Comparison of ENCODE assay signal across 1 cellular context in the genomic region with DNA sequence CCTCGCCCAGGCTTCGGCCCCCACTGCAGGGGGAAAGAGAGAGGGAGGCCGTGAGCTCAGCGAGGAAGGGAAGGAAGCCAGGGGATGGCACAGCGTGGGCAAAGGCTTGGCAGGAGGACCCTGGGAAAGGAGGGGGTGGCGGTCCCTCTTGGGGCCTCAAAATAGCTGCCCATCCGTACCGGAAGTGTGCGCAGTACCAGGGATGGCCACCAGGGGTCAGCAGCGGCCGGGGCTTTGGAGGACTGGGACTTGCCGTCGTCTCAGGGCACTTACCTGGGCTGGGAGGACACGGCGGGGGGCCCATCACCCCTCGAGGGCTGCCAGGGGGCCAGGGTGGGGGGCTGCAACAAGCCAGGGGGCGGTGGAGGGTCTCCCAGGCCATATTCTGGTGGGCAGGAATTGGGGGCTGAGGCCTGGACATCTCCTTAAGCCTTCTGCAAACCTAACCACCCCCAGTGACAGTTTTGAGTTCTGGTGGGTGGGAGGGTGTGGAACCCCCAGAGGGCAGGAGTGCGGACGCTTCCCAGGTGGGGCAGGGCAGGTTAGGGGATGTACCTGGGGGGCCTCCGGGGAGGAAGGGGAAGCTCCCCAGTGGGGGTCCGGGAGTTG.
A peak's percentile ranks its signal among the peaks of the same experiment; 100 is the strongest.
TF ChIP-seq lines count a peak whose summit lies in the region.

No MANE protein-coding gene starts in this region.

TF ChIP-seq in H1, 55 proteins besides CTCF, POLR2A, EP300 and RAD21:
- TF ChIP-seq GABPA (IDR thresholded peaks at IDR 0.05; ENCODE audit: borderline replicate concordance, insufficient read depth, low read length) (peak; percentile 75; the same call in 1 of the 2 replicates), SIN3A (conservative IDR thresholded peaks at IDR 0.05 in 1 of 2, IDR thresholded peaks at IDR 0.05 in 1 of 2; ENCODE audit: low read depth in 1 of 2, low read length in 2 of 2) (peak in 1 of 2 experiments; percentile 59; a peak in 1 of 4 replicates), EGR1 (IDR thresholded peaks at IDR 0.05; ENCODE audit: borderline replicate concordance, low read depth, low read length) (0 out of 2 replicates have a peak, but pooled peaks have one; percentile 35), KDM5A (IDR thresholded peaks at IDR 0.05; ENCODE audit: low read length) (no peak), CREB1 (IDR thresholded peaks at IDR 0.05) (peak; percentile 45; the same call in 1 of the 2 replicates)
- TF ChIP-seq, protein P1, sequence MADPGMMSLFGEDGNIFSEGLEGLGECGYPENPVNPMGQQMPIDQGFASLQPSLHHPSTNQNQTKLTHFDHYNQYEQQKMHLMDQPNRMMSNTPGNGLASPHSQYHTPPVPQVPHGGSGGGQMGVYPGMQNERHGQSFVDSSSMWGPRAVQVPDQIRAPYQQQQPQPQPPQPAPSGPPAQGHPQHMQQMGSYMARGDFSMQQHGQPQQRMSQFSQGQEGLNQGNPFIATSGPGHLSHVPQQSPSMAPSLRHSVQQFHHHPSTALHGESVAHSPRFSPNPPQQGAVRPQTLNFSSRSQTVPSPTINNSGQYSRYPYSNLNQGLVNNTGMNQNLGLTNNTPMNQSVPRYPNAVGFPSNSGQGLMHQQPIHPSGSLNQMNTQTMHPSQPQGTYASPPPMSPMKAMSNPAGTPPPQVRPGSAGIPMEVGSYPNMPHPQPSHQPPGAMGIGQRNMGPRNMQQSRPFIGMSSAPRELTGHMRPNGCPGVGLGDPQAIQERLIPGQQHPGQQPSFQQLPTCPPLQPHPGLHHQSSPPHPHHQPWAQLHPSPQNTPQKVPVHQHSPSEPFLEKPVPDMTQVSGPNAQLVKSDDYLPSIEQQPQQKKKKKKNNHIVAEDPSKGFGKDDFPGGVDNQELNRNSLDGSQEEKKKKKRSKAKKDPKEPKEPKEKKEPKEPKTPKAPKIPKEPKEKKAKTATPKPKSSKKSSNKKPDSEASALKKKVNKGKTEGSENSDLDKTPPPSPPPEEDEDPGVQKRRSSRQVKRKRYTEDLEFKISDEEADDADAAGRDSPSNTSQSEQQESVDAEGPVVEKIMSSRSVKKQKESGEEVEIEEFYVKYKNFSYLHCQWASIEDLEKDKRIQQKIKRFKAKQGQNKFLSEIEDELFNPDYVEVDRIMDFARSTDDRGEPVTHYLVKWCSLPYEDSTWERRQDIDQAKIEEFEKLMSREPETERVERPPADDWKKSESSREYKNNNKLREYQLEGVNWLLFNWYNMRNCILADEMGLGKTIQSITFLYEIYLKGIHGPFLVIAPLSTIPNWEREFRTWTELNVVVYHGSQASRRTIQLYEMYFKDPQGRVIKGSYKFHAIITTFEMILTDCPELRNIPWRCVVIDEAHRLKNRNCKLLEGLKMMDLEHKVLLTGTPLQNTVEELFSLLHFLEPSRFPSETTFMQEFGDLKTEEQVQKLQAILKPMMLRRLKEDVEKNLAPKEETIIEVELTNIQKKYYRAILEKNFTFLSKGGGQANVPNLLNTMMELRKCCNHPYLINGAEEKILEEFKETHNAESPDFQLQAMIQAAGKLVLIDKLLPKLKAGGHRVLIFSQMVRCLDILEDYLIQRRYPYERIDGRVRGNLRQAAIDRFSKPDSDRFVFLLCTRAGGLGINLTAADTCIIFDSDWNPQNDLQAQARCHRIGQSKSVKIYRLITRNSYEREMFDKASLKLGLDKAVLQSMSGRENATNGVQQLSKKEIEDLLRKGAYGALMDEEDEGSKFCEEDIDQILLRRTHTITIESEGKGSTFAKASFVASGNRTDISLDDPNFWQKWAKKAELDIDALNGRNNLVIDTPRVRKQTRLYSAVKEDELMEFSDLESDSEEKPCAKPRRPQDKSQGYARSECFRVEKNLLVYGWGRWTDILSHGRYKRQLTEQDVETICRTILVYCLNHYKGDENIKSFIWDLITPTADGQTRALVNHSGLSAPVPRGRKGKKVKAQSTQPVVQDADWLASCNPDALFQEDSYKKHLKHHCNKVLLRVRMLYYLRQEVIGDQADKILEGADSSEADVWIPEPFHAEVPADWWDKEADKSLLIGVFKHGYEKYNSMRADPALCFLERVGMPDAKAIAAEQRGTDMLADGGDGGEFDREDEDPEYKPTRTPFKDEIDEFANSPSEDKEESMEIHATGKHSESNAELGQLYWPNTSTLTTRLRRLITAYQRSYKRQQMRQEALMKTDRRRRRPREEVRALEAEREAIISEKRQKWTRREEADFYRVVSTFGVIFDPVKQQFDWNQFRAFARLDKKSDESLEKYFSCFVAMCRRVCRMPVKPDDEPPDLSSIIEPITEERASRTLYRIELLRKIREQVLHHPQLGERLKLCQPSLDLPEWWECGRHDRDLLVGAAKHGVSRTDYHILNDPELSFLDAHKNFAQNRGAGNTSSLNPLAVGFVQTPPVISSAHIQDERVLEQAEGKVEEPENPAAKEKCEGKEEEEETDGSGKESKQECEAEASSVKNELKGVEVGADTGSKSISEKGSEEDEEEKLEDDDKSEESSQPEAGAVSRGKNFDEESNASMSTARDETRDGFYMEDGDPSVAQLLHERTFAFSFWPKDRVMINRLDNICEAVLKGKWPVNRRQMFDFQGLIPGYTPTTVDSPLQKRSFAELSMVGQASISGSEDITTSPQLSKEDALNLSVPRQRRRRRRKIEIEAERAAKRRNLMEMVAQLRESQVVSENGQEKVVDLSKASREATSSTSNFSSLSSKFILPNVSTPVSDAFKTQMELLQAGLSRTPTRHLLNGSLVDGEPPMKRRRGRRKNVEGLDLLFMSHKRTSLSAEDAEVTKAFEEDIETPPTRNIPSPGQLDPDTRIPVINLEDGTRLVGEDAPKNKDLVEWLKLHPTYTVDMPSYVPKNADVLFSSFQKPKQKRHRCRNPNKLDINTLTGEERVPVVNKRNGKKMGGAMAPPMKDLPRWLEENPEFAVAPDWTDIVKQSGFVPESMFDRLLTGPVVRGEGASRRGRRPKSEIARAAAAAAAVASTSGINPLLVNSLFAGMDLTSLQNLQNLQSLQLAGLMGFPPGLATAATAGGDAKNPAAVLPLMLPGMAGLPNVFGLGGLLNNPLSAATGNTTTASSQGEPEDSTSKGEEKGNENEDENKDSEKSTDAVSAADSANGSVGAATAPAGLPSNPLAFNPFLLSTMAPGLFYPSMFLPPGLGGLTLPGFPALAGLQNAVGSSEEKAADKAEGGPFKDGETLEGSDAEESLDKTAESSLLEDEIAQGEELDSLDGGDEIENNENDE (IDR thresholded peaks at IDR 0.05; ENCODE audit: insufficient replicate concordance, low read length) = no peak
